ENCODE assay signal across 11 cellular contexts in genomic region chr15:74174216-74174965, GRCh38. TPM values are rescaled to one million over a fixed set of nuclear protein-coding genes. Genes with fewer than 3 reads are reported as not detected.
A peak's percentile ranks its signal among the peaks of the same experiment; 100 is the strongest.
DNase-seq lines count a peak whose midpoint lies in the region; TF ChIP-seq lines count a peak whose summit lies in the region.
"Had no signal": no experiment of that assay in that cellular context is flagged by ENCODE, and none has a peak within 500 bp of the region (broad histone marks: within the 10 kb centered on the region; RNA-seq: fewer than 3 reads in every experiment).

No MANE protein-coding gene starts in this region.

- no peaks in the 10 kb centered on the region for H3K9me3 ChIP-seq in skeletal muscle tissue (ENCODE audit: control insufficient read depth in 3 of 3, low read length in 3 of 3)
- H3K9me3 ChIP-seq: right lobe of liver had no signal

- H3K4me1 ChIP-seq in skeletal muscle tissue (ENCODE audit: control insufficient read depth in 3 of 3, insufficient read depth in 3 of 3, low read length in 3 of 3): peaks cover 48 to 53% (median 52%) of the 10 kb centered on the region in 3 donors
- H3K4me1 ChIP-seq: right lobe of liver had no signal

- H3K27ac ChIP-seq in skeletal muscle tissue (ENCODE audit: low read depth, low read length): peak overlapping the region; percentile 77

- peaks cover 0 to 2% (median 0%) of the 10 kb centered on the region in 3 donors for H3K36me3 ChIP-seq in skeletal muscle tissue (ENCODE audit: control insufficient read depth in 3 of 3, insufficient read depth in 3 of 3, low read length in 3 of 3)
- H3K36me3 ChIP-seq: right lobe of liver had no signal

- DNase-seq in ELF-1 (ENCODE audit: low read depth, low spot score) (peak; percentile 22), choroid plexus epithelial cell (ENCODE audit: low read depth) (peak; percentile 77), left kidney (ENCODE audit: low read depth, low spot score) (peak; percentile 82), HK-2 (ENCODE audit: unreplicated experiment) (no peak), COR-L47 (lab: John Stamatoyannopoulos, UW) (no peak), HuH-7 (ENCODE audit: low spot score) (no peak)
- DNase-seq in stimulated activated CD4-positive, alpha-beta T cell treated with anti-CD3 and anti-CD28 coated beads, Interleukin-1b, Interleukin-23, amount 100 ng/mL, for 48 hours: no peak
- DNase-seq: activated gamma-delta T cell treated with Interleukin-2 at 50 U/mL for 16 hours, NCI-H2029 treated with DMSO at 0.1 percent for 48 hours had no signal

- peak overlapping the region; percentile 57 to 76 (median 59) for H3K9ac ChIP-seq in skeletal muscle tissue (ENCODE audit: low read depth in 1 of 3, low read length in 3 of 3)

- H3K27me3 ChIP-seq in skeletal muscle tissue (ENCODE audit: control insufficient read depth in 3 of 3, insufficient read depth in 3 of 3, low read length in 3 of 3): peaks cover 0 to 4% (median 0%) of the 10 kb centered on the region in 3 donors
- H3K27me3 ChIP-seq: right lobe of liver had no signal

- H3K4me3 ChIP-seq in choroid plexus epithelial cell (ENCODE audit: low read depth, low read length) (peak overlapping the region; percentile 46), skeletal muscle tissue (ENCODE audit: low read length in 3 of 3) (peak overlapping the region; percentile 54 to 63 (median 58))

- no peak for TF ChIP-seq CTCF in choroid plexus epithelial cell (conservative IDR thresholded peaks at IDR 0.05; ENCODE audit: low read depth, low read length)

RNA-seq across cellular contexts. Expression of gene ISLR, which starts 0.9 kb away (rescaled TPM):
- 85.6 TPM for total RNA-seq in skeletal muscle tissue

RNA-seq across cellular contexts. Expression of gene STRA6, which starts 28.2 kb away (rescaled TPM):
- total RNA-seq in skeletal muscle tissue: 1.0 TPM

RNA-seq across cellular contexts. Expression of gene ISLR2, which starts 44.0 kb away (rescaled TPM):
- 2.1 TPM for total RNA-seq in skeletal muscle tissue

Comparison
In these comparisons a context has a peak if more than half of its experiments do, and no peak if none do; other contexts are left out.
1. DNase-seq: peak in ELF-1 (single experiment), choroid plexus epithelial cell (single experiment) and left kidney (single experiment); none in stimulated activated CD4-positive, alpha-beta T cell treated with anti-CD3 and anti-CD28 coated beads, Interleukin-1b, Interleukin-23, amount 100 ng/mL, for 48 hours (single experiment), HK-2 (single experiment), COR-L47 (single experiment) and HuH-7 (single experiment).